In the genomic region with DNA sequence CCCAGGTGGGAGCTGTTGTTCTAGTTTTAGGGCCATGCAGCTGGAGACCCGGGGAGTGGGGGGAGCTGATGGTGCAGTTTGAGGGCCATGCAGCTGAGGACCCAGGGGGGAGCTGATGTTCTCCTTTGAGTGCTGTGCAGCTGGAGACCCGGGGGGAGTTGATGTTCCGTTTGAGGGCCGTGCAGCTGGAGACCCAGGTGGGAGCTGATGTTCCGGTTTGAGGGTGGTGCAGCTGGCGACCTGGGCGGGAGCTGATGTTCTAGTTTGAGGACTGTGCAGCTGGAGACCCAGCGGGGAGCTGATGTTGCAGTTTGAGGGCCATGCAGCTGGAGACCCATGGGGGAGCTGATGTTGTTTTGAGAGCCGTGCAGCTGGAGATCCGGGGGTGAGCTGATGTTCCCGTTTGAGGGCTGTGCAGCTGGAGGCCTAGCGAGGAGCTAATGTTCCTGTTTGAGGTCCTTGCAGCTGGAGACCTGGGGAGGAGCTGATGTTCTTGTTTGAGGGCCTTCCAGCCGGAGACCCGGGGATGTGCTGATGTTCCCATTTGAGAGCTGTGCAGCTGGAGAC, we compare ENCODE assay signal across 18 cellular contexts.
"Had no signal": no experiment of that assay in that cellular context is flagged by ENCODE, and none has a peak within 500 bp of the region (broad histone marks: within the 10 kb centered on the region; RNA-seq: fewer than 3 reads in every experiment).

No MANE protein-coding gene starts in this region.

- DNase-seq: activated CD8-positive, alpha-beta memory T cell treated with anti-CD3 and anti-CD28 coated beads, Interleukin-2, amount 50 U/mL, for 4 hours; activated CD8-positive, alpha-beta T cell treated with anti-CD3 and anti-CD28 coated beads for 36 hours; activated naive CD4-positive, alpha-beta T cell treated with anti-CD3 and anti-CD28 coated beads for 36 hours; cerebellar nuclear complex; foreskin keratinocyte; mammary epithelial cell; nephron progenitor cell; retina; small intestine; substantia nigra; SW 1271; T1000; trophoblast cell had no signal

- H3K4me3 Mint-ChIP-seq: activated CD8-positive, alpha-beta T cell treated with anti-CD3 and anti-CD28 coated beads for 36 hours; activated naive CD4-positive, alpha-beta T cell treated with anti-CD3 and anti-CD28 coated beads for 36 hours; nephron progenitor cell had no signal

- ATAC-seq: activated CD8-positive, alpha-beta T cell treated with anti-CD3 and anti-CD28 coated beads for 36 hours; body of pancreas; foreskin keratinocyte had no signal

- H3K9me3 Mint-ChIP-seq: activated CD8-positive, alpha-beta T cell treated with anti-CD3 and anti-CD28 coated beads for 36 hours; activated naive CD4-positive, alpha-beta T cell treated with anti-CD3 and anti-CD28 coated beads for 36 hours had no signal

- H3K36me3 ChIP-seq: adrenal gland had no signal

- H3K27me3 ChIP-seq: adrenal gland, body of pancreas, foreskin keratinocyte, SJSA1 had no signal

- H3K27me3 Mint-ChIP-seq: activated CD8-positive, alpha-beta T cell treated with anti-CD3 and anti-CD28 coated beads for 36 hours had no signal

- H3K27ac ChIP-seq: adrenal gland, body of pancreas, foreskin keratinocyte, parathyroid adenoma, SJSA1, VCaP had no signal

- H3K4me3 ChIP-seq: adrenal gland, body of pancreas, SJSA1 had no signal

- H3K27ac Mint-ChIP-seq: activated CD8-positive, alpha-beta T cell treated with anti-CD3 and anti-CD28 coated beads for 36 hours; activated naive CD4-positive, alpha-beta T cell treated with anti-CD3 and anti-CD28 coated beads for 36 hours had no signal

- H3K4me1 ChIP-seq: adrenal gland, body of pancreas, foreskin keratinocyte, parathyroid adenoma, SJSA1 had no signal

- H3K9me3 ChIP-seq: adrenal gland, body of pancreas, SJSA1 had no signal
